17 cellular contexts compared by ENCODE assay signal in the genomic region with DNA sequence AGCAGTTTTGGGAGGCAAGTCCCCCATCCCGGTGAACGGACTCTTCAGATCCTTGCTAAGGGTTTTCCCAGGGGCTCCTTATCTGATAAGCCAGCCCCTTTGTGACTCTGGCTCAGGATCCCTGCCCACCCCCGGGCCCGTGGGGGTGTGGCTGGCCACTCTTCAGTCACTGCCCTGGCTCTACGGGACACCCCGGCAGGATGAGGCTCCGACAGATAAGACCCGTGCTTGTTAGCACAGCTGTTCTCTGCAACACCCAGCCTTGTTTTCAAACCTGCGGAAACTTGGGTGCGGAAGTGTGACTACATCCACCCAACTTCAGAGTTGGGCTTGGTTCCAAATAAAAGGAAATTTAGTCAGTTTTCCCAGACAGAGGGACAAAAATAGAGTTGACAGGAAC.
DNase-seq lines count a peak whose midpoint lies in the region; ATAC-seq and TF ChIP-seq lines count a peak whose summit lies in the region.
"Had no signal": no experiment of that assay in that cellular context is flagged by ENCODE, and none has a peak within 500 bp of the region (broad histone marks: within the 10 kb centered on the region; RNA-seq: fewer than 3 reads in every experiment).

No MANE protein-coding gene starts in this region.

- ATAC-seq in GM23338 (no peak), right cardiac atrium (peak; percentile 80 to 90), GM21515 (IDR thresholded peaks at IDR 0.05; ENCODE audit: unreplicated experiment) (no peak)
- ATAC-seq: activated CD8-positive, alpha-beta T cell treated with anti-CD3 and anti-CD28 coated beads, Interleukin-2, amount 10 ng/mL, durations not matched to agents 7 days and 5 days; effector memory CD8-positive, alpha-beta T cell; foreskin keratinocyte had no signal

- H3K27me3 ChIP-seq in GM23338 (ENCODE audit: insufficient read depth) (no peaks in the 10 kb centered on the region), right cardiac atrium (ENCODE audit: control insufficient read depth, insufficient read depth) (no peaks in the 10 kb centered on the region)
- H3K27me3 ChIP-seq: foreskin keratinocyte had no signal

- intact Hi-C loops in right cardiac atrium (cut with DNase I) = loop anchor here in 1 of 4 donors (10.0 kb wide), 1 partner anchor 68 kb away; the partner anchor contains the start of gene PODXL

- peak overlapping the region; percentile 47; the same call in 1 of the 2 replicates for H2AFZ ChIP-seq in GM23338

- no peaks in the 10 kb centered on the region for H3K36me3 ChIP-seq in GM23338 (ENCODE audit: insufficient read depth)

- no peaks in the 10 kb centered on the region; the same call in 2 of the 3 replicates for H3K36me3 Mint-ChIP-seq in GM23338 (ENCODE audit: low read depth)
- H3K36me3 Mint-ChIP-seq: brain had no signal

- H3K9me3 ChIP-seq in right cardiac atrium (ENCODE audit: control insufficient read depth, low read length) = no peaks in the 10 kb centered on the region

- H4K20me1 ChIP-seq in GM23338 (replicated peaks; ENCODE audit: insufficient read depth) = no peaks in the 10 kb centered on the region

- DNase-seq in GM23338 (ENCODE audit: low spot score) (no peak), choroid plexus epithelial cell (ENCODE audit: low read depth) (peak; percentile 77), right cardiac atrium (peak; percentile 82 to 89 (median 86)), pulmonary artery endothelial cell (ENCODE audit: low read depth, low spot score) (peak; percentile 88), Ammon's horn (ENCODE audit: low spot score) (no peak), EL (no peak)
- DNase-seq in activated naive CD4-positive, alpha-beta T cell treated with anti-CD3 and anti-CD28 coated beads, Interleukin-2, amount 50 U/mL, for 16 hours = no peak
- DNase-seq: activated CD8-positive, alpha-beta T cell treated with anti-CD3 and anti-CD28 coated beads, Interleukin-2, amount 10 ng/mL, durations not matched to agents 7 days and 5 days; effector memory CD8-positive, alpha-beta T cell; foreskin keratinocyte; GF-D8; NCI-H2029; NCI-H524; OCI-M1; posterior cingulate gyrus had no signal

- 13% methylated on average over 10 of the region's 10 CpGs for WGBS in right cardiac atrium

- peaks cover 5% of the 10 kb centered on the region; the same call in 1 of the 2 replicates for H3F3A ChIP-seq in GM23338 (replicated peaks; ENCODE audit: low read depth)

- H3K4me1 Mint-ChIP-seq in GM23338 = peaks cover 57% of the 10 kb centered on the region

- peaks cover 25% of the 10 kb centered on the region for H3K27me3 Mint-ChIP-seq in GM23338 (ENCODE audit: insufficient read depth, low read depth, poor library complexity)

- no peaks in the 10 kb centered on the region for H3K79me2 ChIP-seq in GM23338 (replicated peaks; ENCODE audit: insufficient read depth)

- no peak for TF ChIP-seq CTCF in GM23338 (conservative IDR thresholded peaks at IDR 0.05; ENCODE audit: low read depth in 2 of 2)
- TF ChIP-seq CTCF in choroid plexus epithelial cell (conservative IDR thresholded peaks at IDR 0.05; ENCODE audit: low read depth, low read length) = no peak

- no peaks in the 10 kb centered on the region for H3K9me3 Mint-ChIP-seq in GM23338
- H3K9me3 Mint-ChIP-seq: effector memory CD8-positive, alpha-beta T cell had no signal

- H3K9me2 ChIP-seq in GM23338 (ENCODE audit: insufficient read depth) = no peaks in the 10 kb centered on the region

- H3K4me2 ChIP-seq in GM23338 = no peak overlapping the region

- no peak overlapping the region for H3K4me3 Mint-ChIP-seq in GM23338
- H3K4me3 Mint-ChIP-seq: activated CD8-positive, alpha-beta T cell treated with anti-CD3 and anti-CD28 coated beads, Interleukin-2, amount 10 ng/mL, durations not matched to agents 7 days and 5 days; brain; effector memory CD8-positive, alpha-beta T cell had no signal

- no peak overlapping the region for H3K27ac ChIP-seq in GM23338 (ENCODE audit: low read depth)
- peak overlapping the region; percentile 51 for H3K27ac ChIP-seq in right cardiac atrium (ENCODE audit: low read length)
- H3K27ac ChIP-seq: foreskin keratinocyte had no signal

- no peak overlapping the region for H3K27ac Mint-ChIP-seq in GM23338
- H3K27ac Mint-ChIP-seq: effector memory CD8-positive, alpha-beta T cell had no signal

- no peak overlapping the region for H3K4me3 ChIP-seq in GM23338
- H3K4me3 ChIP-seq in choroid plexus epithelial cell (ENCODE audit: low read depth, low read length) = no peak overlapping the region
- no peak overlapping the region for H3K4me3 ChIP-seq in right cardiac atrium (ENCODE audit: low read length)

- H3K4me1 ChIP-seq in GM23338 (ENCODE audit: insufficient read depth) (peaks cover 28% of the 10 kb centered on the region), right cardiac atrium (ENCODE audit: control insufficient read depth, insufficient read depth, low read length) (peaks cover 23% of the 10 kb centered on the region)

TF ChIP-seq in GM23338, 12 proteins besides CTCF, POLR2A, EP300 and RAD21 (continues in another document):
- TF ChIP-seq, protein P1, sequence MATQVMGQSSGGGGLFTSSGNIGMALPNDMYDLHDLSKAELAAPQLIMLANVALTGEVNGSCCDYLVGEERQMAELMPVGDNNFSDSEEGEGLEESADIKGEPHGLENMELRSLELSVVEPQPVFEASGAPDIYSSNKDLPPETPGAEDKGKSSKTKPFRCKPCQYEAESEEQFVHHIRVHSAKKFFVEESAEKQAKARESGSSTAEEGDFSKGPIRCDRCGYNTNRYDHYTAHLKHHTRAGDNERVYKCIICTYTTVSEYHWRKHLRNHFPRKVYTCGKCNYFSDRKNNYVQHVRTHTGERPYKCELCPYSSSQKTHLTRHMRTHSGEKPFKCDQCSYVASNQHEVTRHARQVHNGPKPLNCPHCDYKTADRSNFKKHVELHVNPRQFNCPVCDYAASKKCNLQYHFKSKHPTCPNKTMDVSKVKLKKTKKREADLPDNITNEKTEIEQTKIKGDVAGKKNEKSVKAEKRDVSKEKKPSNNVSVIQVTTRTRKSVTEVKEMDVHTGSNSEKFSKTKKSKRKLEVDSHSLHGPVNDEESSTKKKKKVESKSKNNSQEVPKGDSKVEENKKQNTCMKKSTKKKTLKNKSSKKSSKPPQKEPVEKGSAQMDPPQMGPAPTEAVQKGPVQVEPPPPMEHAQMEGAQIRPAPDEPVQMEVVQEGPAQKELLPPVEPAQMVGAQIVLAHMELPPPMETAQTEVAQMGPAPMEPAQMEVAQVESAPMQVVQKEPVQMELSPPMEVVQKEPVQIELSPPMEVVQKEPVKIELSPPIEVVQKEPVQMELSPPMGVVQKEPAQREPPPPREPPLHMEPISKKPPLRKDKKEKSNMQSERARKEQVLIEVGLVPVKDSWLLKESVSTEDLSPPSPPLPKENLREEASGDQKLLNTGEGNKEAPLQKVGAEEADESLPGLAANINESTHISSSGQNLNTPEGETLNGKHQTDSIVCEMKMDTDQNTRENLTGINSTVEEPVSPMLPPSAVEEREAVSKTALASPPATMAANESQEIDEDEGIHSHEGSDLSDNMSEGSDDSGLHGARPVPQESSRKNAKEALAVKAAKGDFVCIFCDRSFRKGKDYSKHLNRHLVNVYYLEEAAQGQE (IDR thresholded peaks at IDR 0.05; ENCODE audit: unreplicated experiment) = no peak
- no peak for TF ChIP-seq EZH2phosphoT487 (IDR thresholded peaks at IDR 0.05; ENCODE audit: unreplicated experiment)
- no peak for TF ChIP-seq CREB1 (CRISPR knock-in tag; IDR thresholded peaks at IDR 0.05; ENCODE audit: low read depth)
- no peak for TF ChIP-seq JUNB (IDR thresholded peaks at IDR 0.05; ENCODE audit: unreplicated experiment)
- no peak for TF ChIP-seq STAT1 (IDR thresholded peaks at IDR 0.05; ENCODE audit: unreplicated experiment)
- no peak for TF ChIP-seq EZH2 (IDR thresholded peaks at IDR 0.05; ENCODE audit: low read depth, unreplicated experiment)

Comparison
In these comparisons a context has a peak if more than half of its experiments do, and no peak if none do; other contexts are left out.
1. ATAC-seq: peak in right cardiac atrium (2 of 2); none in GM23338 (single experiment) and GM21515 (single experiment).
2. DNase-seq: peak in choroid plexus epithelial cell (single experiment), right cardiac atrium (3 of 3) and pulmonary artery endothelial cell (single experiment); none in GM23338 (single experiment), Ammon's horn (single experiment), activated naive CD4-positive, alpha-beta T cell treated with anti-CD3 and anti-CD28 coated beads, Interleukin-2, amount 50 U/mL, for 16 hours (single experiment) and EL (single experiment).